8 cellular contexts compared by ENCODE assay signal in the genomic region with DNA sequence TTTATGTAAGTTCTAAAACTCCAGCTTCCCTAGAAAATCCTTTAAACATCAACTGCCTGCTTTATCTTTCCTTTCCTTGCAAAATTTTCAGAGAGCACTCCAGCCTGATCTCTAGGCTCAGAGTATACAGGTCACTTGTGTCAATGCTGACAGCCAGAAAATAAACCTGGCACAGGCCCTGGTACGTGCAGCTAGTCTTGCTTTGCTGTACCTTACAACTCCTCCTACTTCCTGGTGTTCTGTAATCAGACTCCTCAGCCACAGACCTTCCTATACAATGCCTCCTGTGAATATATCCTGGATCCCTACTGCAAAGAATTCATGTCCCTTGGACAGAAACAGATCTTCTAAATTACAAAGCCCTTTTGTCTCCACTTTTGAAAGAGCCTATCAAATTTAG. TPM values are rescaled to one million over a fixed set of nuclear protein-coding genes. Genes with fewer than 3 reads are reported as not detected.
DNase-seq lines count a peak whose midpoint lies in the region; ATAC-seq, FAIRE-seq and TF ChIP-seq lines count a peak whose summit lies in the region.

No MANE protein-coding gene starts in this region.

- no peak overlapping the region for H3K23ac ChIP-seq in mesenchymal stem cell (ENCODE audit: low read length in 2 of 2)

- H3K14ac ChIP-seq in mesenchymal stem cell (ENCODE audit: low read length in 2 of 2) = no peak overlapping the region

- no peaks in the 10 kb centered on the region for H3K9me3 Mint-ChIP-seq in CD8-positive, alpha-beta T cell
- H3K9me3 Mint-ChIP-seq in astrocyte (ENCODE audit: unreplicated experiment) = peaks cover 2% of the 10 kb centered on the region
- H3K9me3 Mint-ChIP-seq in naive thymus-derived CD4-positive, alpha-beta T cell = peaks cover 0 to 4% (median 0%) of the 10 kb centered on the region in 11 donors

- CTCF ChIA-PET in CD8-positive, alpha-beta T cell (lab: Charles Lee) = interaction anchor here (1.0 to 2.8 kb wide), 11 partner anchors 10 to 189 kb away, joined by 3 to 13 read pairs (median 4); no protein-coding TSS in a partner anchor
- CTCF ChIA-PET in naive thymus-derived CD4-positive, alpha-beta T cell (lab: Charles Lee) = interaction anchor here (1.1 to 1.7 kb wide), 6 partner anchors 22 to 128 kb away, joined by 3 to 7 read pairs (median 4); a partner anchor contains a TSS

- no peak overlapping the region for H2BK120ac ChIP-seq in mesenchymal stem cell (ENCODE audit: low read depth, low read length)

- intact Hi-C loops in CD8-positive, alpha-beta T cell (cut with DNase I, micrococcal nuclease) = no loop called here
- intact Hi-C loops in naive thymus-derived CD4-positive, alpha-beta T cell (cut with micrococcal nuclease) = loop anchor here in 1 of 2 donors (1.0 kb wide), 1 partner anchor 26 kb away; no protein-coding TSS in a partner anchor

- POLR2A ChIA-PET in CD8-positive, alpha-beta T cell (lab: Charles Lee) = interaction anchor here (0.9 to 1.9 kb wide), 5 partner anchors 10 to 70 kb away, joined by 3 to 7 read pairs (median 6); no protein-coding TSS in a partner anchor
- POLR2A ChIA-PET in naive thymus-derived CD4-positive, alpha-beta T cell (lab: Charles Lee) = interaction anchor here (0.6 to 3.0 kb wide), 13 partner anchors 8 to 118 kb away, joined by 3 to 11 read pairs (median 4); a partner anchor contains a TSS

- peaks cover 34% of the 10 kb centered on the region for H3K4me1 ChIP-seq in CD8-positive, alpha-beta T cell (ENCODE audit: insufficient read depth, low read length)
- H3K4me1 ChIP-seq in astrocyte (ENCODE audit: insufficient read depth, low read length) = no peaks in the 10 kb centered on the region
- peaks cover 11 to 39% of the 10 kb centered on the region in 2 donors for H3K4me1 ChIP-seq in naive thymus-derived CD4-positive, alpha-beta T cell (ENCODE audit: control insufficient read depth in 2 of 2, insufficient read depth in 2 of 2, low read length in 2 of 2)
- no peaks in the 10 kb centered on the region for H3K4me1 ChIP-seq in mesenchymal stem cell (ENCODE audit: control insufficient read depth, insufficient read depth, low read depth, low read length)

- FAIRE-seq in astrocyte (lab: Jason Lieb, UNC) = no peak

- H3K27ac ChIP-seq in CD8-positive, alpha-beta T cell (ENCODE audit: low read depth, low read length) = no peak overlapping the region
- H3K27ac ChIP-seq in astrocyte (ENCODE audit: low read depth, low read length) = no peak overlapping the region
- peak overlapping the region; percentile 46 for H3K27ac ChIP-seq in naive thymus-derived CD4-positive, alpha-beta T cell (ENCODE audit: low read depth, low read length)
- H3K27ac ChIP-seq in mesenchymal stem cell (ENCODE audit: low read length, poor library complexity, severe bottlenecking) = no peak overlapping the region

- H4K20me1 ChIP-seq in astrocyte (ENCODE audit: insufficient read depth, low read length) = no peaks in the 10 kb centered on the region

- peak overlapping the region; percentile 49 for H2AFZ ChIP-seq in astrocyte (ENCODE audit: low read depth, low read length)
- H2AFZ ChIP-seq in mesenchymal stem cell (ENCODE audit: low read depth, low read length) = no peak overlapping the region

- no peaks in the 10 kb centered on the region for H3K79me2 ChIP-seq in astrocyte (ENCODE audit: insufficient read depth, low read length)

- no peak overlapping the region for H2AK5ac ChIP-seq in mesenchymal stem cell (ENCODE audit: low read length, severe bottlenecking)

- H3K4me3 ChIP-seq in CD8-positive, alpha-beta T cell (ENCODE audit: low read depth, low read length) = no peak overlapping the region
- H3K4me3 ChIP-seq in astrocyte (ENCODE audit: insufficient read depth, low read depth, low read length) (no peak overlapping the region), mesenchymal stem cell (ENCODE audit: insufficient read depth in 1 of 2, low read depth in 1 of 2, low read length in 2 of 2) (no peak overlapping the region)
- no peak overlapping the region for H3K4me3 ChIP-seq in naive thymus-derived CD4-positive, alpha-beta T cell (ENCODE audit: low read length)

- peak in 3 of 7 experiments; percentile 21 to 36 (median 26) for DNase-seq in CD8-positive, alpha-beta T cell
- DNase-seq in NCI-H2196 (lab: John Stamatoyannopoulos, UW; ENCODE audit: unreplicated experiment) (peak; percentile 60), astrocyte (ENCODE audit: low read depth) (no peak), mesenchymal stem cell (no peak)
- peak in 5 of 9 donors; percentile 17 to 42 (median 34) for DNase-seq in naive thymus-derived CD4-positive, alpha-beta T cell
- no peak for DNase-seq in activated CD8-positive, alpha-beta memory T cell treated with anti-CD3 and anti-CD28 coated beads, Interleukin-2, amount 50 U/mL, for 4 hours

- no peak for TF ChIP-seq CTCF in CD8-positive, alpha-beta T cell (IDR thresholded peaks at IDR 0.05)
- no peak for TF ChIP-seq CTCF in astrocyte (IDR thresholded peaks at IDR 0.05; ENCODE audit: insufficient read depth, low read depth, low read length)

- H3K79me1 ChIP-seq in mesenchymal stem cell (replicated peaks; ENCODE audit: low read length, poor library complexity, severe bottlenecking) = no peaks in the 10 kb centered on the region

- no peak overlapping the region for H2BK15ac ChIP-seq in mesenchymal stem cell (ENCODE audit: low read depth, poor library complexity, severe bottlenecking)

- no peaks in the 10 kb centered on the region for H3K27me3 Mint-ChIP-seq in CD8-positive, alpha-beta T cell (ENCODE audit: low read depth)
- no peaks in the 10 kb centered on the region for H3K27me3 Mint-ChIP-seq in astrocyte (ENCODE audit: low read depth, unreplicated experiment)
- no peaks in the 10 kb centered on the region for H3K27me3 Mint-ChIP-seq in naive thymus-derived CD4-positive, alpha-beta T cell

- H3K4me3 Mint-ChIP-seq in CD8-positive, alpha-beta T cell = peak overlapping the region; percentile 10
- no peak overlapping the region for H3K4me3 Mint-ChIP-seq in astrocyte (ENCODE audit: unreplicated experiment)
- H3K4me3 Mint-ChIP-seq in naive thymus-derived CD4-positive, alpha-beta T cell = peak overlapping the region; percentile 51 to 83 (median 70)

- no peaks in the 10 kb centered on the region for H3K9me3 ChIP-seq in CD8-positive, alpha-beta T cell (ENCODE audit: low read length)
- H3K9me3 ChIP-seq in astrocyte (ENCODE audit: insufficient read depth, low read depth, low read length) (no peaks in the 10 kb centered on the region), mesenchymal stem cell (ENCODE audit: control insufficient read depth, low read length) (no peaks in the 10 kb centered on the region)
- H3K9me3 ChIP-seq in naive thymus-derived CD4-positive, alpha-beta T cell (ENCODE audit: control insufficient read depth in 2 of 3, low read length in 3 of 3) = no peaks in the 10 kb centered on the region

- H3K18ac ChIP-seq in mesenchymal stem cell (ENCODE audit: low read depth in 1 of 2, low read length in 2 of 2) = peak overlapping the region in 1 of 2 experiments; percentile 28

- H4K91ac ChIP-seq in mesenchymal stem cell (ENCODE audit: low read length) = no peak overlapping the region

- no peak overlapping the region for H2BK5ac ChIP-seq in mesenchymal stem cell (ENCODE audit: low read depth, low read length, poor library complexity, severe bottlenecking)

- H3K4me1 Mint-ChIP-seq in CD8-positive, alpha-beta T cell (ENCODE audit: low read depth) = peaks cover 58% of the 10 kb centered on the region
- peaks cover 11% of the 10 kb centered on the region for H3K4me1 Mint-ChIP-seq in astrocyte (ENCODE audit: low read depth, unreplicated experiment)
- H3K4me1 Mint-ChIP-seq in naive thymus-derived CD4-positive, alpha-beta T cell = peaks cover 12 to 75% (median 63%) of the 10 kb centered on the region in 7 donors

- 3% methylated on average over 1 of the region's 1 CpG for WGBS in mesenchymal stem cell

- no peaks in the 10 kb centered on the region for H3K36me3 Mint-ChIP-seq in CD8-positive, alpha-beta T cell
- no peaks in the 10 kb centered on the region for H3K36me3 Mint-ChIP-seq in astrocyte (ENCODE audit: low read depth, unreplicated experiment)
- H3K36me3 Mint-ChIP-seq in naive thymus-derived CD4-positive, alpha-beta T cell = peaks cover 0 to 4% (median 0%) of the 10 kb centered on the region in 5 donors

- H3K9ac ChIP-seq in astrocyte (ENCODE audit: low read length) = no peak overlapping the region
- H3K9ac ChIP-seq in mesenchymal stem cell (ENCODE audit: low read length) = no peak overlapping the region

- peak overlapping the region; percentile 92 for H3K27ac Mint-ChIP-seq in CD8-positive, alpha-beta T cell
- peak overlapping the region; percentile 38 for H3K27ac Mint-ChIP-seq in astrocyte (ENCODE audit: unreplicated experiment)
- peak overlapping the region; percentile 63 to 96 (median 91) for H3K27ac Mint-ChIP-seq in naive thymus-derived CD4-positive, alpha-beta T cell

- peak overlapping the region in 1 of 2 experiments; percentile 52 for H2BK12ac ChIP-seq in mesenchymal stem cell (ENCODE audit: low read length in 2 of 2)

- H3K4me2 ChIP-seq in astrocyte (ENCODE audit: low read length) (no peak overlapping the region), mesenchymal stem cell (ENCODE audit: low read length, poor library complexity, severe bottlenecking) (no peak overlapping the region)

- H4K8ac ChIP-seq in mesenchymal stem cell (ENCODE audit: low read length) = no peak overlapping the region

- peak; percentile 92 for ATAC-seq in CD8-positive, alpha-beta T cell
- ATAC-seq in GM21529 (IDR thresholded peaks at IDR 0.05; ENCODE audit: unreplicated experiment) (peak; percentile 34), HG03469 (IDR thresholded peaks at IDR 0.05; ENCODE audit: unreplicated experiment) (no peak)
- ATAC-seq in naive thymus-derived CD4-positive, alpha-beta T cell = peak; percentile 88

- no peaks in the 10 kb centered on the region for H3K27me3 ChIP-seq in CD8-positive, alpha-beta T cell (ENCODE audit: insufficient read depth, low read length)
- H3K27me3 ChIP-seq in astrocyte (ENCODE audit: insufficient read depth, low read length) (no peaks in the 10 kb centered on the region), mesenchymal stem cell (ENCODE audit: control insufficient read depth in 1 of 2, insufficient read depth in 1 of 2, low read length in 2 of 2) (no peaks in the 10 kb centered on the region)
- H3K27me3 ChIP-seq in naive thymus-derived CD4-positive, alpha-beta T cell (ENCODE audit: control insufficient read depth in 2 of 2, insufficient read depth in 2 of 2, low read length in 2 of 2) = no peaks in the 10 kb centered on the region

- peak overlapping the region in 1 of 2 experiments; percentile 38 for H3K4ac ChIP-seq in mesenchymal stem cell (ENCODE audit: low read depth in 1 of 2, low read length in 2 of 2)

- no peaks in the 10 kb centered on the region for H3K36me3 ChIP-seq in CD8-positive, alpha-beta T cell (ENCODE audit: insufficient read depth, low read length)
- H3K36me3 ChIP-seq in astrocyte (ENCODE audit: insufficient read depth, low read length) (no peaks in the 10 kb centered on the region), mesenchymal stem cell (ENCODE audit: control insufficient read depth in 1 of 2, insufficient read depth in 2 of 2, low read depth in 1 of 2, low read length in 2 of 2) (no peaks in the 10 kb centered on the region)
- no peaks in the 10 kb centered on the region for H3K36me3 ChIP-seq in naive thymus-derived CD4-positive, alpha-beta T cell (ENCODE audit: control insufficient read depth in 2 of 3, insufficient read depth in 3 of 3, low read length in 3 of 3)

RNA-seq across cellular contexts. Expression of a gene that starts 24.2 kb away (rescaled TPM):
- total RNA-seq in CD8-positive, alpha-beta T cell = 100 to 1,000 TPM; 320 to 330 TPM
- 218 and 234 TPM in 2 replicates for total RNA-seq in astrocyte
- 100 to 1,000 TPM; 270 to 495 (median 437) TPM for total RNA-seq in naive thymus-derived CD4-positive, alpha-beta T cell
- polyA plus RNA-seq in naive thymus-derived CD4-positive, alpha-beta T cell = 100 to 1,000 TPM; 811 to 922 TPM
- 88.9 TPM for polyA plus RNA-seq in mesenchymal stem cell (2013, experiment 1 of 2)
- 102 TPM for polyA plus RNA-seq in mesenchymal stem cell (2013, experiment 2 of 2)

RNA-seq across cellular contexts. Expression of a gene that starts 53.7 kb away (rescaled TPM):
- total RNA-seq in CD8-positive, alpha-beta T cell = not detected
- 2.6 and 8.4 TPM in 2 replicates for total RNA-seq in astrocyte
- not detected for total RNA-seq in naive thymus-derived CD4-positive, alpha-beta T cell
- not detected for polyA plus RNA-seq in naive thymus-derived CD4-positive, alpha-beta T cell
- not detected for polyA plus RNA-seq in mesenchymal stem cell (2013, experiment 1 of 2)
- not detected for polyA plus RNA-seq in mesenchymal stem cell (2013, experiment 2 of 2)

Comparison
In these comparisons a context has a peak if more than half of its experiments do, and no peak if none do; other contexts are left out.
1. DNase-seq: peak in NCI-H2196 (single experiment) and naive thymus-derived CD4-positive, alpha-beta T cell (5 of 9); none in astrocyte (single experiment), mesenchymal stem cell (single experiment) and activated CD8-positive, alpha-beta memory T cell treated with anti-CD3 and anti-CD28 coated beads, Interleukin-2, amount 50 U/mL, for 4 hours (single experiment).
2. H3K27ac Mint-ChIP-seq: peak in every context shown above with its lines; median percentile 92 in CD8-positive, alpha-beta T cell; 91 in naive thymus-derived CD4-positive, alpha-beta T cell; 38 in astrocyte.